ENCODE assay signal across 8 cellular contexts in genomic region chr6:26216015-26216885, GRCh38.
A peak's percentile ranks its signal among the peaks of the same experiment; 100 is the strongest.
DNase-seq lines count a peak whose midpoint lies in the region; ATAC-seq and TF ChIP-seq lines count a peak whose summit lies in the region.

No MANE protein-coding gene starts in this region.

- CTCF ChIA-PET in MCF 10A (lab: Yijun Ruan, JAX) = interaction anchor here (0.6 to 3.0 kb wide), 11 partner anchors 9 to 159 kb away, joined by 3 to 20 read pairs (median 4); a partner anchor contains a TSS

- no CpG with 5 or more reads among the region's 41 CpGs for WGBS in iPS DF 6.9 (ENCODE audit: insufficient coverage, insufficient read length)

- H3K27ac ChIP-seq in iPS DF 6.9 (ENCODE audit: low read length) (peak overlapping the region; percentile 7), gastrocnemius medialis (peak overlapping the region; percentile 67 to 79 (median 72))

- no peaks in the 10 kb centered on the region for H3K4me1 Mint-ChIP-seq in MCF 10A (ENCODE audit: insufficient read depth, unreplicated experiment)
- H3K4me1 Mint-ChIP-seq in progenitor cell of endocrine pancreas (ENCODE audit: low read depth) = peaks cover 16% of the 10 kb centered on the region

- H3K4me3 Mint-ChIP-seq in MCF 10A (ENCODE audit: unreplicated experiment) = no peak overlapping the region
- no peak overlapping the region for H3K4me3 Mint-ChIP-seq in progenitor cell of endocrine pancreas (ENCODE audit: low read depth)

- intact Hi-C loops in MCF 10A (cut with micrococcal nuclease) (loop anchor here (1.0 to 5.0 kb wide), 10 partner anchors 11 to 931 kb away; partner anchors contain the start of gene ABT1), gastrocnemius medialis (cut with DNase I; ENCODE audit: low total_unique reads) (loop anchor here (2.0 kb wide), 1 partner anchor 93 kb away; a partner anchor contains a TSS)

- H3K9me3 Mint-ChIP-seq in MCF 10A (ENCODE audit: unreplicated experiment) = no peaks in the 10 kb centered on the region
- H3K9me3 Mint-ChIP-seq in progenitor cell of endocrine pancreas (ENCODE audit: low read depth) = no peaks in the 10 kb centered on the region

- in situ Hi-C loops in gastrocnemius medialis (cut with MboI; ENCODE audit: low sequenced_read_pairs in 4 of 4) = no loop called here

- ATAC-seq in GM18505 (IDR thresholded peaks at IDR 0.05; ENCODE audit: unreplicated experiment) = peak; percentile 71
- ATAC-seq in HG02870 (IDR thresholded peaks at IDR 0.05; ENCODE audit: unreplicated experiment) = peak; percentile 76
- peak; percentile 74 to 84 for ATAC-seq in gastrocnemius medialis

- H3K27ac Mint-ChIP-seq in MCF 10A (ENCODE audit: low read depth, unreplicated experiment) (no peak overlapping the region), progenitor cell of endocrine pancreas (no peak overlapping the region)

- POLR2A ChIA-PET in MCF 10A (lab: Yijun Ruan, JAX) = interaction anchor here (0.7 to 8.5 kb wide), 67 partner anchors 9 to 1677 kb away, joined by 3 to 443 read pairs (median 10); partner anchors contain the start of gene HFE

- TF ChIP-seq CTCF in MCF 10A (IDR thresholded peaks at IDR 0.05; ENCODE audit: unreplicated experiment) (no peak), gastrocnemius medialis (IDR thresholded peaks at IDR 0.05 in 4 of 5, conservative IDR thresholded peaks at IDR 0.05 in 1 of 5) (no peak), progenitor cell of endocrine pancreas (IDR thresholded peaks at IDR 0.05; ENCODE audit: unreplicated experiment) (no peak)

- DNase-seq in NCI-H146 treated with DMSO at 0.1 percent for 48 hours (lab: John Stamatoyannopoulos, UW; ENCODE audit: unreplicated experiment) (peak; percentile 99), T-helper 9 cell (peak; percentile 46), MCF 10A (ENCODE audit: unreplicated experiment) (peak; percentile 98), iPS DF 6.9 (ENCODE audit: low read depth, low spot score) (no peak), gastrocnemius medialis (no peak), progenitor cell of endocrine pancreas (ENCODE audit: low spot score, unreplicated experiment) (no peak)

- TSS peak; percentile 93 for BruUV-seq in MCF 10A (replicated peaks; lab: Mats Ljungman, UMichigan)

- H3K4me1 ChIP-seq in iPS DF 6.9 (ENCODE audit: control insufficient read depth, insufficient read depth, low read length) (no peaks in the 10 kb centered on the region; the same call in 1 of the 2 replicates), gastrocnemius medialis (peaks cover 0 to 20% of the 10 kb centered on the region in 2 donors)

- H3K36me3 ChIP-seq in iPS DF 6.9 (ENCODE audit: control insufficient read depth, insufficient read depth, low read length) = no peaks in the 10 kb centered on the region
- no peaks in the 10 kb centered on the region for H3K36me3 ChIP-seq in gastrocnemius medialis

- H3K36me3 Mint-ChIP-seq in MCF 10A (ENCODE audit: insufficient read depth, unreplicated experiment) (no peaks in the 10 kb centered on the region), progenitor cell of endocrine pancreas (ENCODE audit: insufficient read depth) (no peaks in the 10 kb centered on the region)

- H3K27me3 ChIP-seq in iPS DF 6.9 (ENCODE audit: control insufficient read depth, insufficient read depth, low read length) = no peaks in the 10 kb centered on the region
- peaks cover 78 to 86% (median 82%) of the 10 kb centered on the region in 3 donors for H3K27me3 ChIP-seq in gastrocnemius medialis

- no peaks in the 10 kb centered on the region for H3K27me3 Mint-ChIP-seq in MCF 10A (ENCODE audit: insufficient read depth, unreplicated experiment)
- H3K27me3 Mint-ChIP-seq in progenitor cell of endocrine pancreas = no peaks in the 10 kb centered on the region

- H3K4me3 ChIP-seq in iPS DF 6.9 (ENCODE audit: low read length) = peak overlapping the region; percentile 71; the same call in 1 of the 2 replicates
- H3K4me3 ChIP-seq in gastrocnemius medialis = peak overlapping the region; percentile 43 to 53 (median 53)

- peak; percentile 98 for TF ChIP-seq POLR2A in GM18505 (IDR thresholded peaks at IDR 0.05; ENCODE audit: borderline replicate concordance, extremely low read depth, insufficient read depth, insufficient read length)
- TF ChIP-seq POLR2A in gastrocnemius medialis (IDR thresholded peaks at IDR 0.05) = peak; percentile 51 to 82

- H3K9me3 ChIP-seq in iPS DF 6.9 (ENCODE audit: control insufficient read depth, insufficient read depth, low read length) = no peaks in the 10 kb centered on the region
- H3K9me3 ChIP-seq in gastrocnemius medialis = no peaks in the 10 kb centered on the region

Comparison
In these comparisons a context has a peak if more than half of its experiments do, and no peak if none do; other contexts are left out.
1. DNase-seq: peak in NCI-H146 treated with DMSO at 0.1 percent for 48 hours (single experiment), T-helper 9 cell (single experiment) and MCF 10A (single experiment); none in iPS DF 6.9 (single experiment), gastrocnemius medialis (0 of 2) and progenitor cell of endocrine pancreas (single experiment).
2. Peak in every context shown above with its lines, with median percentiles within 50 percentile points of each other: ATAC-seq.